In genomic region chr14:21543426-21544350, GRCh38 we compare ENCODE assay signal across 19 cellular contexts. TPM values are rescaled to one million over a fixed set of nuclear protein-coding genes. Genes with fewer than 3 reads are reported as not detected.
DNase-seq lines count a peak whose midpoint lies in the region; ATAC-seq and TF ChIP-seq lines count a peak whose summit lies in the region.
"Had no signal": no experiment of that assay in that cellular context is flagged by ENCODE, and none has a peak within 500 bp of the region (broad histone marks: within the 10 kb centered on the region; RNA-seq: fewer than 3 reads in every experiment).

No MANE protein-coding gene starts in this region.

- ATAC-seq in stimulated activated naive B cell treated with anti-CD40 and anti-IgM and Interleukin-4, amounts not matched to agents 10 μg/mL and 1 μg/mL and 100 μg/mL, for 72 hours (replicated peaks), result no peak
- no peak for ATAC-seq in CD8-positive, alpha-beta T cell
- ATAC-seq in GM21619 (IDR thresholded peaks at IDR 0.05; ENCODE audit: unreplicated experiment), result no peak
- ATAC-seq: activated CD8-positive, alpha-beta T cell treated with anti-CD3 and anti-CD28 coated beads for 36 hours; left cardiac atrium had no signal

- intact Hi-C loops in CD8-positive, alpha-beta T cell (cut with DNase I, micrococcal nuclease), result no loop called here

- peaks cover 3 to 10% of the 10 kb centered on the region in 2 donors for H3K4me1 Mint-ChIP-seq in stimulated activated naive B cell treated with anti-CD40 and anti-IgM and Interleukin-4, amounts not matched to agents 10 μg/mL and 1 μg/mL and 100 μg/mL, for 72 hours
- H3K4me1 Mint-ChIP-seq in CD8-positive, alpha-beta T cell (ENCODE audit: low read depth), result no peaks in the 10 kb centered on the region
- H3K4me1 Mint-ChIP-seq: CD14-positive monocyte had no signal

- DNase-seq in NCI-H1436 (lab: John Stamatoyannopoulos, UW) (peak; percentile 19), NCI-H1436 treated with DMSO at 0.1 percent for 48 hours (lab: John Stamatoyannopoulos, UW) (no peak), NCI-H69 (lab: John Stamatoyannopoulos, UW) (peak; percentile 20), HEK293T (ENCODE audit: extremely low spot score) (no peak)
- DNase-seq in stimulated activated naive B cell treated with anti-CD40 and anti-IgM and Interleukin-4, amounts not matched to agents 10 μg/mL and 1 μg/mL and 100 μg/mL, for 72 hours, result no peak
- DNase-seq in CD8-positive, alpha-beta T cell, result no peak
- DNase-seq: 8988T; activated CD8-positive, alpha-beta T cell treated with anti-CD3 and anti-CD28 coated beads for 36 hours; erythroblast; left cardiac atrium; OCI-M1; SK-N-SH had no signal

- no peak for TF ChIP-seq CTCF in CD8-positive, alpha-beta T cell (IDR thresholded peaks at IDR 0.05)

- H3K9me3 Mint-ChIP-seq in stimulated activated naive B cell treated with anti-CD40 and anti-IgM and Interleukin-4, amounts not matched to agents 10 μg/mL and 1 μg/mL and 100 μg/mL, for 72 hours, result no peaks in the 10 kb centered on the region
- no peaks in the 10 kb centered on the region for H3K9me3 Mint-ChIP-seq in CD8-positive, alpha-beta T cell
- H3K9me3 Mint-ChIP-seq: activated CD8-positive, alpha-beta T cell treated with anti-CD3 and anti-CD28 coated beads for 36 hours; activated T-helper 2 cell treated with anti-CD3 and anti-CD28 coated beads, Interferon-gamma antibody, Interleukin-2, Interleukin-4, amounts not matched to agents 10 μg/mL and 5 μg/mL and 100 μg/mL, durations not matched to agents 14 hours and 24 hours and 36 hours had no signal

- no peaks in the 10 kb centered on the region for H3K27me3 ChIP-seq in CD8-positive, alpha-beta T cell (ENCODE audit: insufficient read depth, low read length)

- no peaks in the 10 kb centered on the region for H3K36me3 ChIP-seq in CD8-positive, alpha-beta T cell (ENCODE audit: insufficient read depth, low read length)

- no peaks in the 10 kb centered on the region for H3K36me3 Mint-ChIP-seq in stimulated activated naive B cell treated with anti-CD40 and anti-IgM and Interleukin-4, amounts not matched to agents 10 μg/mL and 1 μg/mL and 100 μg/mL, for 72 hours
- H3K36me3 Mint-ChIP-seq in CD8-positive, alpha-beta T cell, result no peaks in the 10 kb centered on the region
- H3K36me3 Mint-ChIP-seq: CD14-positive monocyte had no signal

- H3K9me3 ChIP-seq in iPS-18c (ENCODE audit: control insufficient read depth, insufficient read depth, low read length), result peaks cover 5% of the 10 kb centered on the region
- no peaks in the 10 kb centered on the region for H3K9me3 ChIP-seq in CD8-positive, alpha-beta T cell (ENCODE audit: low read length)
- H3K9me3 ChIP-seq: SK-N-SH had no signal

- no peak overlapping the region for H3K4me3 Mint-ChIP-seq in stimulated activated naive B cell treated with anti-CD40 and anti-IgM and Interleukin-4, amounts not matched to agents 10 μg/mL and 1 μg/mL and 100 μg/mL, for 72 hours
- H3K4me3 Mint-ChIP-seq in CD8-positive, alpha-beta T cell, result no peak overlapping the region
- H3K4me3 Mint-ChIP-seq: activated CD8-positive, alpha-beta T cell treated with anti-CD3 and anti-CD28 coated beads for 36 hours; CD14-positive monocyte had no signal

- CTCF ChIA-PET in HEK293T (lab: Yijun Ruan, JAX), result no interaction called here
- CTCF ChIA-PET in CD8-positive, alpha-beta T cell (lab: Charles Lee), result interaction anchor here (0.8 kb wide), 1 partner anchor 17 kb away, joined by 3 read pairs; the partner anchor contains the start of gene SALL2

- no peak overlapping the region for H3K27ac ChIP-seq in CD8-positive, alpha-beta T cell (ENCODE audit: low read depth, low read length)

- peaks cover 31 to 38% of the 10 kb centered on the region in 2 donors for H3K27me3 Mint-ChIP-seq in stimulated activated naive B cell treated with anti-CD40 and anti-IgM and Interleukin-4, amounts not matched to agents 10 μg/mL and 1 μg/mL and 100 μg/mL, for 72 hours
- H3K27me3 Mint-ChIP-seq in CD8-positive, alpha-beta T cell (ENCODE audit: low read depth), result peaks cover 15% of the 10 kb centered on the region

- 0 out of 2 replicates have a peak overlapping the region, but pooled peaks have one; percentile 22 for H3K4me3 ChIP-seq in iPS-18c (ENCODE audit: insufficient read depth, low read depth, low read length)
- no peak overlapping the region for H3K4me3 ChIP-seq in CD8-positive, alpha-beta T cell (ENCODE audit: low read depth, low read length)

- H3K4me1 ChIP-seq in CD8-positive, alpha-beta T cell (ENCODE audit: insufficient read depth, low read length), result no peaks in the 10 kb centered on the region

- H3K27ac Mint-ChIP-seq in stimulated activated naive B cell treated with anti-CD40 and anti-IgM and Interleukin-4, amounts not matched to agents 10 μg/mL and 1 μg/mL and 100 μg/mL, for 72 hours, result peak overlapping the region; percentile 0
- H3K27ac Mint-ChIP-seq in CD8-positive, alpha-beta T cell, result no peak overlapping the region
- H3K27ac Mint-ChIP-seq: activated CD8-positive, alpha-beta T cell treated with anti-CD3 and anti-CD28 coated beads for 36 hours; activated T-helper 2 cell treated with anti-CD3 and anti-CD28 coated beads, Interferon-gamma antibody, Interleukin-2, Interleukin-4, amounts not matched to agents 10 μg/mL and 5 μg/mL and 100 μg/mL, durations not matched to agents 14 hours and 24 hours and 36 hours; CD14-positive monocyte had no signal

- POLR2A ChIA-PET in HEK293T (lab: Yijun Ruan, JAX), result interaction anchor here (1.8 kb wide), 1 partner anchor 32 kb away, joined by 8 read pairs; the partner anchor contains the start of gene METTL3
- POLR2A ChIA-PET in CD8-positive, alpha-beta T cell (lab: Charles Lee), result no interaction called here

TF ChIP-seq in HEK293T, 16 proteins besides CTCF, POLR2A, EP300 and RAD21:
- no peak for TF ChIP-seq ARNT (IDR thresholded peaks at IDR 0.05)
- no peak for TF ChIP-seq PKNOX1 (IDR thresholded peaks at IDR 0.05)
- TF ChIP-seq BHLHE40 (IDR thresholded peaks at IDR 0.05; ENCODE audit: borderline replicate concordance), result no peak
- no peak for TF ChIP-seq TARDBP (IDR thresholded peaks at IDR 0.05)
- TF ChIP-seq NFRKB (IDR thresholded peaks at IDR 0.05), result no peak
- TF ChIP-seq ZNF384 (IDR thresholded peaks at IDR 0.05), result no peak
- TF ChIP-seq CTBP1 (IDR thresholded peaks at IDR 0.05; ENCODE audit: borderline replicate concordance), result no peak
- TF ChIP-seq FOXA1 (IDR thresholded peaks at IDR 0.05), result no peak
- no peak for TF ChIP-seq ELF4 (IDR thresholded peaks at IDR 0.05)
- TF ChIP-seq FOXK2 (IDR thresholded peaks at IDR 0.05), result no peak
- TF ChIP-seq FOXM1 (IDR thresholded peaks at IDR 0.05; ENCODE audit: borderline replicate concordance), result no peak
- no peak for TF ChIP-seq LEF1 (IDR thresholded peaks at IDR 0.05; ENCODE audit: borderline replicate concordance)

RNA-seq across cellular contexts. Expression of gene SALL2, which starts 17.5 kb away (rescaled TPM):
- total RNA-seq in CD8-positive, alpha-beta T cell, result 1 to 10 TPM; 1.4 to 1.6 TPM

RNA-seq across cellular contexts. Expression of gene METTL3, which starts 32.5 kb away (rescaled TPM):
- 10 to 100 TPM; 23.7 to 26.5 TPM for total RNA-seq in CD8-positive, alpha-beta T cell

RNA-seq across cellular contexts. Expression of gene OR10G3, which starts 36.2 kb away (rescaled TPM):
- total RNA-seq in CD8-positive, alpha-beta T cell, result not detected
- total RNA-seq: activated CD8-positive, alpha-beta T cell treated with anti-CD3 and anti-CD28 coated beads for 36 hours; activated T-helper 2 cell treated with anti-CD3 and anti-CD28 coated beads, Interferon-gamma antibody, Interleukin-2, Interleukin-4, amounts not matched to agents 10 μg/mL and 5 μg/mL and 100 μg/mL, durations not matched to agents 14 hours and 24 hours and 36 hours; G401; left cardiac atrium; LHCN-M2; subcutaneous adipose tissue had no signal

Comparison
In these comparisons a context has a peak if more than half of its experiments do, and no peak if none do; other contexts are left out.
1. DNase-seq: peak in NCI-H1436 (single experiment) and NCI-H69 (single experiment); none in NCI-H1436 treated with DMSO at 0.1 percent for 48 hours (single experiment), stimulated activated naive B cell treated with anti-CD40 and anti-IgM and Interleukin-4, amounts not matched to agents 10 μg/mL and 1 μg/mL and 100 μg/mL, for 72 hours (single experiment), HEK293T (single experiment) and CD8-positive, alpha-beta T cell (0 of 7).